1 cellular context compared by ENCODE assay signal in genomic region chr9:81964216-81965171, GRCh38.
TF ChIP-seq lines count a peak whose summit lies in the region.

No MANE protein-coding gene starts in this region.

TF ChIP-seq in IMR-90, 13 proteins besides CTCF, POLR2A, EP300 and RAD21 (continued from another document):
- no peak for TF ChIP-seq NFE2L2 (IDR thresholded peaks at IDR 0.05; ENCODE audit: low read depth, low read length)
- no peak for TF ChIP-seq CHD1 (IDR thresholded peaks at IDR 0.05; ENCODE audit: low read depth, low read length)
- no peak for TF ChIP-seq BHLHE40 (IDR thresholded peaks at IDR 0.05; ENCODE audit: low read depth, low read length)
- TF ChIP-seq RFX5 (IDR thresholded peaks at IDR 0.05; ENCODE audit: low read depth, low read length), result no peak
- no peak for TF ChIP-seq MAFK (IDR thresholded peaks at IDR 0.05; ENCODE audit: low read depth, low read length)
